2 cellular contexts compared by ENCODE assay signal in genomic region chr9:93108301-93109041, GRCh38.
TF ChIP-seq lines count a peak whose summit lies in the region.

No MANE protein-coding gene starts in this region.

TF ChIP-seq in SK-N-SH treated with all-trans-retinoic acid at 6 μM for 48 hours, 23 proteins besides CTCF, POLR2A, EP300 and RAD21:
- TF ChIP-seq PATZ1 (CRISPR knock-in tag; IDR thresholded peaks at IDR 0.05; ENCODE audit: borderline replicate concordance) (no peak), PPARA (CRISPR knock-in tag; IDR thresholded peaks at IDR 0.05; ENCODE audit: borderline replicate concordance) (no peak), BACH2 (CRISPR knock-in tag; IDR thresholded peaks at IDR 0.05; ENCODE audit: borderline replicate concordance) (no peak), ZFP3 (CRISPR knock-in tag; IDR thresholded peaks at IDR 0.05) (no peak), CREB5 (CRISPR knock-in tag; IDR thresholded peaks at IDR 0.05; ENCODE audit: low read depth) (no peak), ZFP30 (CRISPR knock-in tag; IDR thresholded peaks at IDR 0.05) (no peak), POU6F1 (CRISPR knock-in tag; IDR thresholded peaks at IDR 0.05; ENCODE audit: borderline replicate concordance, low read depth) (no peak), GLIS3 (CRISPR knock-in tag; IDR thresholded peaks at IDR 0.05) (no peak), OSR1 (CRISPR knock-in tag; IDR thresholded peaks at IDR 0.05) (no peak), RARB (CRISPR knock-in tag; IDR thresholded peaks at IDR 0.05) (no peak), TSHZ2 (CRISPR knock-in tag; IDR thresholded peaks at IDR 0.05) (no peak), ZNF70 (CRISPR knock-in tag; IDR thresholded peaks at IDR 0.05) (no peak), TOX (CRISPR knock-in tag; IDR thresholded peaks at IDR 0.05; ENCODE audit: borderline replicate concordance) (no peak), ZNF8 (CRISPR knock-in tag; IDR thresholded peaks at IDR 0.05) (no peak), ZC3H10 (CRISPR knock-in tag; IDR thresholded peaks at IDR 0.05) (no peak), SNAI2 (CRISPR knock-in tag; IDR thresholded peaks at IDR 0.05) (no peak)

TF ChIP-seq in SK-N-SH, 30 proteins besides CTCF, POLR2A, EP300 and RAD21:
- TF ChIP-seq USF1 (IDR thresholded peaks at IDR 0.05; ENCODE audit: borderline replicate concordance, low read depth) (no peak), FOXJ3 (CRISPR knock-in tag; IDR thresholded peaks at IDR 0.05) (no peak), MEF2A (IDR thresholded peaks at IDR 0.05; ENCODE audit: borderline replicate concordance, low read depth) (no peak), GATA2 (CRISPR knock-in tag; IDR thresholded peaks at IDR 0.05) (no peak), GABPA (IDR thresholded peaks at IDR 0.05; ENCODE audit: low read depth) (no peak), IRF3 (IDR thresholded peaks at IDR 0.05; ENCODE audit: low read depth, low read length) (no peak), YY1 (IDR thresholded peaks at IDR 0.05; ENCODE audit: low read depth) (no peak), EZH2phosphoT487 (IDR thresholded peaks at IDR 0.05; ENCODE audit: borderline replicate concordance, low read depth) (no peak), RCOR1 (IDR thresholded peaks at IDR 0.05; ENCODE audit: low read length) (no peak), SIN3A (IDR thresholded peaks at IDR 0.05; ENCODE audit: borderline replicate concordance, low read depth, low read length) (no peak), PBX3 (IDR thresholded peaks at IDR 0.05) (no peak), CHD2 (IDR thresholded peaks at IDR 0.05; ENCODE audit: low read length, partially characterized antibody) (no peak), REST (IDR thresholded peaks at IDR 0.05; ENCODE audit: low read depth, low read length) (no peak), NRF1 (IDR thresholded peaks at IDR 0.05; ENCODE audit: low read depth, low read length) (no peak), ZBTB33 (IDR thresholded peaks at IDR 0.05; ENCODE audit: borderline replicate concordance, low read depth) (no peak), TCF12 (IDR thresholded peaks at IDR 0.05) (no peak), NFIC (IDR thresholded peaks at IDR 0.05; ENCODE audit: borderline replicate concordance) (no peak), MAX (IDR thresholded peaks at IDR 0.05; ENCODE audit: low read depth) (no peak)
